8 cellular contexts compared by ENCODE assay signal in genomic region chr5:172958268-172959046, GRCh38. TPM values are rescaled to one million over a fixed set of nuclear protein-coding genes. Genes with fewer than 3 reads are reported as not detected.
A peak's percentile ranks its signal among the peaks of the same experiment; 100 is the strongest.
DNase-seq lines count a peak whose midpoint lies in the region; ATAC-seq and TF ChIP-seq lines count a peak whose summit lies in the region.

No MANE protein-coding gene starts in this region.

- DNase-seq in NCI-H2227 (lab: John Stamatoyannopoulos, UW; ENCODE audit: unreplicated experiment) (peak; percentile 53), dorsolateral prefrontal cortex (peak in 7 of 10 donors; percentile 33 to 67 (median 40)), lower lobe of right lung (peak; percentile 82), cerebellar nuclear complex (lab: John Stamatoyannopoulos, UW) (no peak)
- peak; percentile 33 to 45 for DNase-seq in activated CD4-positive, alpha-beta T cell treated with anti-CD3 and anti-CD28 coated beads, Interleukin-2, amount 50 U/mL, for 24 hours (ENCODE audit: low read depth in 1 of 2, low spot score in 1 of 2)
- DNase-seq in stimulated activated CD4-positive, alpha-beta T cell treated with anti-CD3 and anti-CD28 coated beads, TNF-alpha, amount 100 ng/mL, for 1 hour (ENCODE audit: low read depth in 3 of 3, low spot score in 1 of 3), result peak; percentile 18 to 53 (median 18)

- peak overlapping the region in 58 of 59 donors; percentile 38 to 93 (median 83) for H3K27ac ChIP-seq in dorsolateral prefrontal cortex
- H3K27ac ChIP-seq in lower lobe of right lung, result peak overlapping the region; percentile 88

- no peaks in the 10 kb centered on the region for H3K9me3 ChIP-seq in lower lobe of right lung

- ATAC-seq in HG02759 (IDR thresholded peaks at IDR 0.05; ENCODE audit: unreplicated experiment) (peak; percentile 72), lower lobe of right lung (peak; percentile 95 to 96)

- TF ChIP-seq CTCF in GM12875 (IDR thresholded peaks at IDR 0.05; ENCODE audit: borderline replicate concordance, insufficient read depth, low read depth, low read length), result no peak
- TF ChIP-seq CTCF in dorsolateral prefrontal cortex (IDR thresholded peaks at IDR 0.05 in 54 of 56, conservative IDR thresholded peaks at IDR 0.05 in 2 of 56; ENCODE audit: low read depth in 1 of 56, partially characterized antibody in 56 of 56), result no peak
- no peak for TF ChIP-seq CTCF in lower lobe of right lung (IDR thresholded peaks at IDR 0.05)

- H3K36me3 ChIP-seq in lower lobe of right lung, result peaks cover 13% of the 10 kb centered on the region

- peaks cover 21% of the 10 kb centered on the region for H3K4me1 ChIP-seq in lower lobe of right lung

- intact Hi-C loops in dorsolateral prefrontal cortex (cut with DNase I), result no loop called here
- intact Hi-C loops in lower lobe of right lung (cut with DNase I), result no loop called here

- H3K27me3 ChIP-seq in dorsolateral prefrontal cortex (no peaks in the 10 kb centered on the region), lower lobe of right lung (ENCODE audit: low read depth) (no peaks in the 10 kb centered on the region)

- H3K4me3 ChIP-seq in GM12875 (ENCODE audit: low read depth, low read length) (peak overlapping the region; percentile 88), dorsolateral prefrontal cortex (peak overlapping the region; percentile 64 to 100 (median 93)), lower lobe of right lung (peak overlapping the region; percentile 85)

RNA-seq across cellular contexts. Expression of gene RPL26L1, which starts 0.8 kb away (rescaled TPM):
- total RNA-seq in dorsolateral prefrontal cortex (10 to 100 TPM; 13.1 to 36.0 (median 24.4) TPM), lower lobe of right lung (16.6 TPM)

RNA-seq across cellular contexts. Expression of gene ATP6V0E1, which starts 25.1 kb away (rescaled TPM):
- total RNA-seq in dorsolateral prefrontal cortex (100 to 1,000 TPM in 3 of 120 experiments, 10 to 100 TPM in 117; 35.0 to 115 (median 64.3) TPM), lower lobe of right lung (285 TPM)

Comparison
In these comparisons a context has a peak if more than half of its experiments do, and no peak if none do; other contexts are left out.
1. DNase-seq: peak in NCI-H2227 (single experiment), activated CD4-positive, alpha-beta T cell treated with anti-CD3 and anti-CD28 coated beads, Interleukin-2, amount 50 U/mL, for 24 hours (2 of 2), dorsolateral prefrontal cortex (7 of 10), lower lobe of right lung (single experiment) and stimulated activated CD4-positive, alpha-beta T cell treated with anti-CD3 and anti-CD28 coated beads, TNF-alpha, amount 100 ng/mL, for 1 hour (3 of 3); none in cerebellar nuclear complex (0 of 2).
2. Peak in every context shown above with its lines, with median percentiles within 50 percentile points of each other: H3K4me3 ChIP-seq.